ENCODE assay signal across 8 cellular contexts in genomic region chr9:110048473-110048975, GRCh38.
DNase-seq lines count a peak whose midpoint lies in the region; ATAC-seq and TF ChIP-seq lines count a peak whose summit lies in the region.

No MANE protein-coding gene starts in this region.

- peaks cover 17% of the 10 kb centered on the region for H3K36me3 Mint-ChIP-seq in activated CD4-positive, alpha-beta T cell treated with anti-CD3 and anti-CD28 coated beads, Interleukin-2, amount 10 ng/mL, durations not matched to agents 24 days and 14 days (ENCODE audit: low read depth)

- TF ChIP-seq CTCF in lower lobe of right lung (IDR thresholded peaks at IDR 0.05) = no peak

- intact Hi-C loops in activated CD4-positive, alpha-beta T cell treated with anti-CD3 and anti-CD28 coated beads, Interleukin-2, amount 10 ng/mL, durations not matched to agents 24 days and 14 days (cut with micrococcal nuclease) = loop anchor here (1.0 to 2.0 kb wide), 2 partner anchors 129 to 208 kb away; partner anchors contain the start of gene TXN
- intact Hi-C loops in lower lobe of right lung (cut with DNase I) = no loop called here

- H3K27me3 ChIP-seq in lower lobe of right lung (ENCODE audit: low read depth) = peaks cover 4% of the 10 kb centered on the region

- H3K4me1 Mint-ChIP-seq in activated CD4-positive, alpha-beta T cell treated with anti-CD3 and anti-CD28 coated beads, Interleukin-2, amount 10 ng/mL, durations not matched to agents 24 days and 14 days = peaks cover 40% of the 10 kb centered on the region

- no peaks in the 10 kb centered on the region for H3K36me3 ChIP-seq in lower lobe of right lung

- peak overlapping the region; percentile 78 for H3K27ac ChIP-seq in lower lobe of right lung

- peak overlapping the region; percentile 98 for H3K4me3 Mint-ChIP-seq in activated CD4-positive, alpha-beta T cell treated with anti-CD3 and anti-CD28 coated beads, Interleukin-2, amount 10 ng/mL, durations not matched to agents 24 days and 14 days

- H3K27me3 Mint-ChIP-seq in activated CD4-positive, alpha-beta T cell treated with anti-CD3 and anti-CD28 coated beads, Interleukin-2, amount 10 ng/mL, durations not matched to agents 24 days and 14 days = peaks cover 8% of the 10 kb centered on the region

- ATAC-seq in HG02970 (IDR thresholded peaks at IDR 0.05; ENCODE audit: low FRiP score, unreplicated experiment) = peak; percentile 76
- peak; percentile 95 for ATAC-seq in lower lobe of right lung

- peak overlapping the region; percentile 73 for H3K4me3 ChIP-seq in lower lobe of right lung

- H3K9me3 ChIP-seq in lower lobe of right lung = no peaks in the 10 kb centered on the region

- peaks cover 46% of the 10 kb centered on the region for H3K4me1 ChIP-seq in lower lobe of right lung

- peak; percentile 14 to 69 for DNase-seq in NCI-H446 (lab: John Stamatoyannopoulos, UW)
- no peak for DNase-seq in NCI-H446 treated with DMSO at 0.1 percent for 48 hours (lab: John Stamatoyannopoulos, UW)
- DNase-seq in NCI-H2227 treated with DMSO at 0.1 percent for 48 hours (lab: John Stamatoyannopoulos, UW) = peak; percentile 22
- peak; percentile 95 for DNase-seq in activated CD4-positive, alpha-beta T cell treated with anti-CD3 and anti-CD28 coated beads, Interleukin-2, amount 10 ng/mL, durations not matched to agents 24 days and 14 days
- peak; percentile 56 to 92 for DNase-seq in dermis microvascular lymphatic vessel endothelial cell (ENCODE audit: low read depth in 2 of 2)
- peak; percentile 82 for DNase-seq in lower lobe of right lung
- peak; percentile 72 to 76 (median 75) for DNase-seq in stimulated activated CD4-positive, alpha-beta T cell treated with anti-CD3 and anti-CD28 coated beads, TNF-alpha, amount 100 ng/mL, for 4 hours (ENCODE audit: low read depth in 3 of 3)

- H3K9me3 Mint-ChIP-seq in activated CD4-positive, alpha-beta T cell treated with anti-CD3 and anti-CD28 coated beads, Interleukin-2, amount 10 ng/mL, durations not matched to agents 24 days and 14 days = no peaks in the 10 kb centered on the region

- H3K27ac Mint-ChIP-seq in activated CD4-positive, alpha-beta T cell treated with anti-CD3 and anti-CD28 coated beads, Interleukin-2, amount 10 ng/mL, durations not matched to agents 24 days and 14 days = peak overlapping the region; percentile 93
